8 cellular contexts compared by ENCODE assay signal in genomic region chr19:12610540-12611360, GRCh38.
DNase-seq lines count a peak whose midpoint lies in the region; ATAC-seq and TF ChIP-seq lines count a peak whose summit lies in the region.

ZNF490 (minus strand) TSS chr19:12610813; CDS start chr19:12610680, 133 bp downstream.
ZNF791 (plus strand) TSS chr19:12610920; CDS start chr19:12611080, 160 bp downstream.

- DNase-seq in DMS 273 treated with DMSO at 0.1 percent for 48 hours (lab: John Stamatoyannopoulos, UW) (peak; percentile 96), OCI-M2 (lab: John Stamatoyannopoulos, UW; ENCODE audit: unreplicated experiment) (peak; percentile 100), activated T-cell treated with anti-CD3 and anti-CD28 coated beads for 4 hours (peak; percentile 96), epithelial cell of esophagus (ENCODE audit: low read depth) (peak; percentile 98), middle frontal gyrus (ENCODE audit: extremely low spot score, low spot score) (peak; percentile 95)
- DNase-seq in stimulated activated CD8-positive, alpha-beta memory T cell treated with anti-CD3 and anti-CD28 coated beads, Interleukin-2, amount 100 ng/mL, for 1 hour (ENCODE audit: low read depth in 2 of 2): peak; percentile 91

- H3K4me3 ChIP-seq in epithelial cell of esophagus (ENCODE audit: low read length): peak within 1 kb of the TSS; percentile 91

- peak; percentile 78 for ATAC-seq in GM21529 (IDR thresholded peaks at IDR 0.05; ENCODE audit: unreplicated experiment)

- TF ChIP-seq EP300 in Ishikawa (IDR thresholded peaks at IDR 0.05; ENCODE audit: borderline replicate concordance): peak; percentile 19; the same call in 1 of the 2 replicates

- peak; percentile 6; the same call in 1 of the 2 replicates for TF ChIP-seq RAD21 in Ishikawa (IDR thresholded peaks at IDR 0.05; ENCODE audit: low read depth)

- no peak for TF ChIP-seq CTCF in epithelial cell of esophagus (IDR thresholded peaks at IDR 0.05; ENCODE audit: insufficient read depth, low read depth, low read length, missing control alignments)

TF ChIP-seq in Ishikawa, 13 proteins besides CTCF, POLR2A, EP300 and RAD21:
- TF ChIP-seq NFIC (IDR thresholded peaks at IDR 0.05) (no peak), ZBTB7A (IDR thresholded peaks at IDR 0.05; ENCODE audit: low read depth) (peak; percentile 71; the same call in 1 of the 2 replicates), USF1 (IDR thresholded peaks at IDR 0.05) (peak; percentile 50), FOXM1 (IDR thresholded peaks at IDR 0.05; ENCODE audit: borderline replicate concordance, low read depth) (no peak), TEAD4 (IDR thresholded peaks at IDR 0.05) (peak; percentile 54; the same call in 1 of the 2 replicates), CREB1 (IDR thresholded peaks at IDR 0.05; ENCODE audit: low read depth) (peak; percentile 82), TCF12 (IDR thresholded peaks at IDR 0.05; ENCODE audit: low read depth) (no peak), EGR1 (IDR thresholded peaks at IDR 0.05) (no peak), REST (IDR thresholded peaks at IDR 0.05; ENCODE audit: low read depth) (no peak), TAF1 (IDR thresholded peaks at IDR 0.05; ENCODE audit: low read depth) (peak; percentile 75; the same call in 1 of the 2 replicates), MAX (IDR thresholded peaks at IDR 0.05) (peak; percentile 49), CEBPB (IDR thresholded peaks at IDR 0.05) (no peak), YY1 (IDR thresholded peaks at IDR 0.05; ENCODE audit: low read depth) (peak; percentile 64)

Comparison
In these comparisons a context has a peak if more than half of its experiments do, and no peak if none do; other contexts are left out.
1. Peak in every context shown above with its lines: DNase-seq, ATAC-seq and H3K4me3 ChIP-seq.